Comparison of ENCODE assay signal across 8 cellular contexts in the genomic region with DNA sequence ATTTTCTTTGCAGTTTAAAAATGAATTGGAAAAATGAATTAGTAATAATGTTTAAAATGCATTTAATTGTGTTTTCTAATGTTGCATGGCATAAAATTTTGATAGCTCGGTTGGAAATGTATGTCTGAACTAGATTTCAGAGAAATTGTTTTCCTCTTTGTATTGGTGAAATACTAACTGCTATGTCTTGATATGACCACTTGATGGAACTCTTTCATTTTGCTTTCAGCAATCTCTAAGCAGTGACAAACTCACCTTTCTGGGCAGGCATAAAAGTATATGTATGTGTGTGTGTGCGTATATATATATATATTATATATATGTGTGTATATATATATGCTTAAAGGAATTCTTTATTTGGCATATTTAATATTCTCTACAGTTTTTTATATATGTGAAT.
DNase-seq lines count a peak whose midpoint lies in the region; TF ChIP-seq lines count a peak whose summit lies in the region.

No MANE protein-coding gene starts in this region.

- WGBS in prostate gland: 24% methylated on average over 2 of the region's 2 CpGs

- intact Hi-C loops in prostate gland (cut with DNase I): loop anchor here (10.0 kb wide), 1 partner anchor 80 kb away; no protein-coding TSS in a partner anchor

- no peak overlapping the region for H3K27ac ChIP-seq in prostate gland

- no peaks in the 10 kb centered on the region for H3K27me3 ChIP-seq in prostate gland (replicated peaks; ENCODE audit: insufficient read depth)

- no peak for TF ChIP-seq POLR2A in prostate gland (IDR thresholded peaks at IDR 0.05)

- no peak overlapping the region for H3K4me3 ChIP-seq in epithelial cell of esophagus (ENCODE audit: low read length)
- H3K4me3 ChIP-seq in prostate gland: no peak overlapping the region

- TF ChIP-seq CTCF in epithelial cell of esophagus (IDR thresholded peaks at IDR 0.05; ENCODE audit: insufficient read depth, low read depth, low read length, missing control alignments) (peak; percentile 59), prostate gland (IDR thresholded peaks at IDR 0.05) (peak; percentile 12 to 47 (median 30))

- H3K36me3 ChIP-seq in prostate gland: no peaks in the 10 kb centered on the region

- H3K9me3 ChIP-seq in prostate gland: no peaks in the 10 kb centered on the region

- peak; percentile 20 for DNase-seq in NOMO-1 treated with DMSO at 0.1 percent for 48 hours (lab: John Stamatoyannopoulos, UW; ENCODE audit: unreplicated experiment)
- DNase-seq in NOMO-1 treated with dmso at 0.1 percent for 144 hours (lab: John Stamatoyannopoulos, UW; ENCODE audit: unreplicated experiment): no peak
- peak; percentile 4 for DNase-seq in NCI-H748 treated with DMSO at 0.1 percent for 48 hours (lab: John Stamatoyannopoulos, UW)
- peak; percentile 62 for DNase-seq in epithelial cell of esophagus (ENCODE audit: low read depth)
- DNase-seq in prostate gland (ENCODE audit: low spot score): no peak
- no peak for DNase-seq in activated CD4-positive, alpha-beta T cell treated with anti-CD3 and anti-CD28 coated beads for 4 hours
- no peak for DNase-seq in occipital lobe (lab: John Stamatoyannopoulos, UW)
- no peak for DNase-seq in ureter (ENCODE audit: low spot score)

- no peaks in the 10 kb centered on the region for H3K4me1 ChIP-seq in prostate gland (replicated peaks)

Comparison
In these comparisons a context has a peak if more than half of its experiments do, and no peak if none do; other contexts are left out.
1. DNase-seq: peak in NOMO-1 treated with DMSO at 0.1 percent for 48 hours (single experiment), NCI-H748 treated with DMSO at 0.1 percent for 48 hours (single experiment) and epithelial cell of esophagus (single experiment); none in NOMO-1 treated with dmso at 0.1 percent for 144 hours (single experiment), prostate gland (single experiment), activated CD4-positive, alpha-beta T cell treated with anti-CD3 and anti-CD28 coated beads for 4 hours (0 of 2), occipital lobe (single experiment) and ureter (single experiment).